Comparison of ENCODE assay signal across 16 cellular contexts in the genomic region with DNA sequence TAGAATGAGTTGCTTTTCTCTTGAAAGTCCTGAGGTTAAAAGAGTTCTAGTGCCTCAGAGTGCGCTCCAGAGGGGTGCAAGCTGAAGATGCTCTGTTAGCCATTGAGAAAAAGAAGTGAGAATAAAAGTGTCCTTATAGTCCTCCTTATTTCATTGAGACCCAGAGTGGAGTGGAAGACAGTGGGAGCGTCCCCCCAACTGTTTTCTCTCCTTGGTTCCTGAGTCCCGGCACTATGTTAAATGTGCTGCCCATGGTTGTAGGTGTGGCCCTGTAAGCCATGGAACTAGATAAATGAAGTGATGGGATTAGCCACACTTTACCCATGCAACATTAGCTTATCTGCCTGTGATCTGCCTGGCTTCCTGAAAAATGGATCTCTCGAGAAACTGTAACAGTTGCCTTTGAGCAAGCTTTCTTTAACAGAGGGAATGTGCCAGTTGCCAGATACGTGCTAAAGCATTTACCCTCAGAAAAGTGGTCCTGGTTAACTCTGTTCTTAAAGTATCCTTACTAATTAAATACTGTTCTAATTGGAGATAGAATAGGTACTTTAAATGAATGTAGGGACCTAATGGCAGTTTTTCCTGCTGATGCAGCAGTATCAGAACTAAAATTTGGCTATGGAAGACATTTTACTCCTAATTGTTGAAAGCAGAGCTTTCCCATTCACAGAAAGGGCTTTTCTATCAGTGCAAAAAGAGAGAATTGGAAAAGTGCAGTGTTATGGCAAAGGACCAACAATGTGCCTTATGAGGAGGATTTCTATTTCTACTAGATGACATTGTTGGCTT. TPM values are rescaled to one million over a fixed set of nuclear protein-coding genes. Genes with fewer than 3 reads are reported as not detected.
A peak's percentile ranks its signal among the peaks of the same experiment; 100 is the strongest.
DNase-seq lines count a peak whose midpoint lies in the region; ATAC-seq and TF ChIP-seq lines count a peak whose summit lies in the region.
"Had no signal": no experiment of that assay in that cellular context is flagged by ENCODE, and none has a peak within 500 bp of the region (broad histone marks: within the 10 kb centered on the region; RNA-seq: fewer than 3 reads in every experiment).

No MANE protein-coding gene starts in this region.

- no peak overlapping the region for H3K4me3 Mint-ChIP-seq in MCF 10A (ENCODE audit: unreplicated experiment)

- H3K27ac Mint-ChIP-seq in MCF 10A (ENCODE audit: low read depth, unreplicated experiment), result no peak overlapping the region

- no peaks in the 10 kb centered on the region for H4K20me1 ChIP-seq in OCI-LY7 (ENCODE audit: insufficient read depth, low read length)

- H3K4me1 Mint-ChIP-seq in MCF 10A (ENCODE audit: insufficient read depth, unreplicated experiment), result no peaks in the 10 kb centered on the region

- no peak for ATAC-seq in stimulated activated naive CD8-positive, alpha-beta T cell treated with anti-CD3 and anti-CD28 coated beads, Interleukin-15, Interleukin-2, amounts not matched to agents 100 U/mL and 50 U/mL, for 24 hours
- no peak for ATAC-seq in GM19023 (IDR thresholded peaks at IDR 0.05; ENCODE audit: unreplicated experiment)

- H3K36me3 ChIP-seq in breast epithelium (no peaks in the 10 kb centered on the region), OCI-LY7 (ENCODE audit: insufficient read depth, low read length) (no peaks in the 10 kb centered on the region)
- H3K36me3 ChIP-seq: ascending aorta, prostate gland had no signal

- H3K9me2 ChIP-seq in OCI-LY7 (ENCODE audit: insufficient read depth, low read length), result no peaks in the 10 kb centered on the region

- POLR2A ChIA-PET in MCF 10A (lab: Yijun Ruan, JAX), result no interaction called here
- POLR2A ChIA-PET in OCI-LY7 (lab: Charles Lee), result no interaction called here

- H3K27me3 ChIP-seq in breast epithelium, result no peaks in the 10 kb centered on the region
- H3K27me3 ChIP-seq: ascending aorta had no signal

- BruUV-seq in MCF 10A (replicated peaks; lab: Mats Ljungman, UMichigan), result no TSS peak
- BruUV-seq in OCI-LY7 (replicated peaks; lab: Mats Ljungman, UMichigan), result no TSS peak

- H3K36me3 Mint-ChIP-seq in MCF 10A (ENCODE audit: insufficient read depth, unreplicated experiment), result no peaks in the 10 kb centered on the region

- no peak overlapping the region for H2AFZ ChIP-seq in OCI-LY7 (ENCODE audit: low read length)

- H3K27ac ChIP-seq in breast epithelium (no peak overlapping the region), OCI-LY7 (ENCODE audit: low read depth, low read length, poor library complexity, severe bottlenecking) (no peak overlapping the region)
- H3K27ac ChIP-seq: ascending aorta, prostate gland had no signal

- CTCF ChIA-PET in MCF 10A (lab: Yijun Ruan, JAX), result no interaction called here
- CTCF ChIA-PET in OCI-LY7 (lab: Charles Lee; ENCODE audit: unreplicated experiment), result no interaction called here

- TF ChIP-seq CTCF in MCF 10A (IDR thresholded peaks at IDR 0.05; ENCODE audit: unreplicated experiment), result no peak
- no peak for TF ChIP-seq CTCF in breast epithelium (IDR thresholded peaks at IDR 0.05)
- TF ChIP-seq CTCF in OCI-LY7 (conservative IDR thresholded peaks at IDR 0.05; ENCODE audit: low read length), result no peak
- no peak for TF ChIP-seq CTCF in fibroblast of villous mesenchyme (IDR thresholded peaks at IDR 0.05; ENCODE audit: insufficient read depth, low read depth, low read length)

- H3K79me2 ChIP-seq in OCI-LY7 (ENCODE audit: insufficient read depth, low read depth, low read length), result no peaks in the 10 kb centered on the region

- H3K4me1 ChIP-seq in breast epithelium, result no peaks in the 10 kb centered on the region
- H3K4me1 ChIP-seq in OCI-LY7 (ENCODE audit: insufficient read depth, low read length, poor library complexity, severe bottlenecking), result no peaks in the 10 kb centered on the region
- H3K4me1 ChIP-seq: ascending aorta, prostate gland had no signal

- H3K9me3 ChIP-seq in breast epithelium, result peaks cover 28 to 47% of the 10 kb centered on the region in 2 donors
- H3K9me3 ChIP-seq in OCI-LY7 (ENCODE audit: low read length), result peaks cover 15% of the 10 kb centered on the region; the same call in 1 of the 2 replicates
- H3K9me3 ChIP-seq: prostate gland had no signal

- intact Hi-C loops in MCF 10A (cut with micrococcal nuclease) (no loop called here), breast epithelium (cut with DNase I; ENCODE audit: low total_unique reads) (no loop called here), OCI-LY7 (cut with micrococcal nuclease; ENCODE audit: unreplicated experiment) (no loop called here)

- H3K27me3 Mint-ChIP-seq in MCF 10A (ENCODE audit: insufficient read depth, unreplicated experiment), result no peaks in the 10 kb centered on the region

- peaks cover 34% of the 10 kb centered on the region for H3K9me3 Mint-ChIP-seq in MCF 10A (ENCODE audit: unreplicated experiment)

- no peak for TF ChIP-seq POLR2A in breast epithelium (IDR thresholded peaks at IDR 0.05)

- H3K4me3 ChIP-seq in breast epithelium, result no peak overlapping the region
- H3K4me3 ChIP-seq in OCI-LY7 (ENCODE audit: low read depth, low read length, poor library complexity, severe bottlenecking), result no peak overlapping the region
- no peak overlapping the region for H3K4me3 ChIP-seq in fibroblast of villous mesenchyme (ENCODE audit: low read depth, low read length)
- H3K4me3 ChIP-seq: ascending aorta, prostate gland had no signal

- peak; percentile 22 for DNase-seq in MCF 10A (ENCODE audit: unreplicated experiment)
- DNase-seq in breast epithelium (ENCODE audit: low spot score in 2 of 2), result no peak
- DNase-seq in OCI-LY7 (ENCODE audit: low spot score), result peak; percentile 41
- peak; percentile 5 for DNase-seq in fibroblast of villous mesenchyme (ENCODE audit: low read depth)
- peak; percentile 37 for DNase-seq in stimulated activated naive CD8-positive, alpha-beta T cell treated with anti-CD3 and anti-CD28 coated beads, Interleukin-15, Interleukin-2, amounts not matched to agents 100 U/mL and 50 U/mL, for 24 hours
- no peak for DNase-seq in NCI-H226
- no peak for DNase-seq in cortex of kidney (lab: John Stamatoyannopoulos, UW)
- DNase-seq: activated T-cell treated with anti-CD3 and anti-CD28 coated beads, Interleukin-2, amount 50 U/mL, for 1 hour; AML-193; effector CD4-positive, alpha-beta T cell; kidney glomerular epithelial cell; NCI-H2227 treated with DMSO at 0.1 percent for 48 hours; trophoblast cell had no signal

- H3K4me2 ChIP-seq in OCI-LY7 (ENCODE audit: low read length), result no peak overlapping the region

RNA-seq across cellular contexts. Expression of a gene that starts 21.4 kb away (rescaled TPM):
- not detected in 2 replicates for total RNA-seq in MCF 10A (2022)
- not detected for total RNA-seq in breast epithelium
- not detected in 2 replicates for total RNA-seq in OCI-LY7 (2014; rRNA removed; shearing (Covaris generic))
- not detected in 2 replicates for total RNA-seq in OCI-LY7 (2022)
- total RNA-seq in fibroblast of villous mesenchyme, result 0.32 and 0.43 TPM in 2 replicates
- total RNA-seq: ascending aorta, prostate gland had no signal

Comparison
In these comparisons a context has a peak if more than half of its experiments do, and no peak if none do; other contexts are left out.
1. DNase-seq: peak in MCF 10A (single experiment), OCI-LY7 (single experiment), fibroblast of villous mesenchyme (single experiment) and stimulated activated naive CD8-positive, alpha-beta T cell treated with anti-CD3 and anti-CD28 coated beads, Interleukin-15, Interleukin-2, amounts not matched to agents 100 U/mL and 50 U/mL, for 24 hours (single experiment); none in breast epithelium (0 of 2), NCI-H226 (single experiment) and cortex of kidney (single experiment).